23 cellular contexts compared by ENCODE assay signal in genomic region chr9:69279730-69280127, GRCh38. TPM values are rescaled to one million over a fixed set of nuclear protein-coding genes. Genes with fewer than 3 reads are reported as not detected.
"Had no signal": no experiment of that assay in that cellular context is flagged by ENCODE, and none has a peak within 500 bp of the region (broad histone marks: within the 10 kb centered on the region; RNA-seq: fewer than 3 reads in every experiment).

No MANE protein-coding gene starts in this region.

- H3K4me3 ChIP-seq: MG63, SJSA1, SK-N-MC had no signal

- FAIRE-seq: RCC 7860 had no signal

- DNase-seq: Karpas-422, KG1, MG63, NCI-H1092, NCI-H1105 treated with DMSO at 0.1 percent for 48 hours, NCI-H1417 treated with DMSO at 0.1 percent for 48 hours, NCI-H146, NCI-H1694 treated with DMSO at 0.1 percent for 48 hours, NCI-H1930, NCI-H2081, NCI-H2171, NCI-H226, NCI-H446, NCI-H510A, NCI-H524 treated with DMSO at 0.1 percent for 48 hours, NCI-H69, NCI-H774, Right ventricle myocardium superior, RPMI8226, SIG-M5 had no signal

- H3K36me3 ChIP-seq: MG63, SJSA1 had no signal

- H3K9me3 ChIP-seq: MG63, SJSA1 had no signal

- H3K27ac ChIP-seq: SJSA1, SK-N-MC had no signal

- H3K27me3 ChIP-seq: MG63, SJSA1 had no signal

- H3K4me1 ChIP-seq: SJSA1 had no signal

RNA-seq across cellular contexts. Expression of gene ENTREP1, which starts 45.3 kb away (rescaled TPM):
- total RNA-seq: SJSA1 had no signal
